ENCODE assay signal across 19 cellular contexts in genomic region chr2:208545398-208546042, GRCh38.
A peak's percentile ranks its signal among the peaks of the same experiment; 100 is the strongest.
DNase-seq lines count a peak whose midpoint lies in the region; ATAC-seq, FAIRE-seq and TF ChIP-seq lines count a peak whose summit lies in the region.
"Had no signal": no experiment of that assay in that cellular context is flagged by ENCODE, and none has a peak within 500 bp of the region (broad histone marks: within the 10 kb centered on the region; RNA-seq: fewer than 3 reads in every experiment).

No MANE protein-coding gene starts in this region.

- no peak overlapping the region for H3K27ac ChIP-seq in GM23338 (ENCODE audit: low read depth)
- no peak overlapping the region for H3K27ac ChIP-seq in CD8-positive, alpha-beta memory T cell (ENCODE audit: low read depth, low read length)
- H3K27ac ChIP-seq: neutrophil had no signal

- no peaks in the 10 kb centered on the region for H4K20me1 ChIP-seq in GM23338 (replicated peaks; ENCODE audit: insufficient read depth)

- no peaks in the 10 kb centered on the region for H3K9me3 Mint-ChIP-seq in GM23338
- H3K9me3 Mint-ChIP-seq in CD8-positive, alpha-beta memory T cell: peaks cover 0 to 1% (median 0%) of the 10 kb centered on the region in 5 donors
- H3K9me3 Mint-ChIP-seq: activated T-cell treated with anti-CD3 and anti-CD28 coated beads, Interleukin-2, amount 50 U/mL, for 4 hours had no signal

- no peaks in the 10 kb centered on the region for H3K27me3 ChIP-seq in GM23338 (ENCODE audit: insufficient read depth)
- H3K27me3 ChIP-seq in CD8-positive, alpha-beta memory T cell (ENCODE audit: insufficient read depth, low read length, poor library complexity, severe bottlenecking): no peaks in the 10 kb centered on the region
- H3K27me3 ChIP-seq: neutrophil had no signal

- POLR2A ChIA-PET in CD8-positive, alpha-beta memory T cell (lab: Charles Lee): no interaction called here

- FAIRE-seq in GM19239 (lab: Jason Lieb, UNC): no peak

- H3K4me2 ChIP-seq in GM23338: no peak overlapping the region

- no peak overlapping the region for H3K4me3 ChIP-seq in GM23338
- H3K4me3 ChIP-seq in CD8-positive, alpha-beta memory T cell (ENCODE audit: low read length): no peak overlapping the region

- no peaks in the 10 kb centered on the region for H3K27me3 Mint-ChIP-seq in GM23338 (ENCODE audit: insufficient read depth, low read depth, poor library complexity)
- no peaks in the 10 kb centered on the region for H3K27me3 Mint-ChIP-seq in CD8-positive, alpha-beta memory T cell
- H3K27me3 Mint-ChIP-seq: activated naive CD8-positive, alpha-beta T cell treated with anti-CD3 and anti-CD28 coated beads, Interleukin-2, amount 10 ng/mL, durations not matched to agents 7 days and 5 days had no signal

- TF ChIP-seq CTCF in GM23338 (conservative IDR thresholded peaks at IDR 0.05; ENCODE audit: low read depth in 2 of 2): no peak; a peak in 1 of 4 replicates

- no peaks in the 10 kb centered on the region for H3K4me1 ChIP-seq in GM23338 (ENCODE audit: insufficient read depth)
- H3K4me1 ChIP-seq in CD8-positive, alpha-beta memory T cell (ENCODE audit: insufficient read depth, low read length): no peaks in the 10 kb centered on the region

- H3K9me3 ChIP-seq in CD8-positive, alpha-beta memory T cell (ENCODE audit: low read length): no peaks in the 10 kb centered on the region
- H3K9me3 ChIP-seq: neutrophil had no signal

- no peak overlapping the region for H3K27ac Mint-ChIP-seq in GM23338
- H3K27ac Mint-ChIP-seq in CD8-positive, alpha-beta memory T cell: no peak overlapping the region
- H3K27ac Mint-ChIP-seq: activated naive CD8-positive, alpha-beta T cell treated with anti-CD3 and anti-CD28 coated beads, Interleukin-2, amount 10 ng/mL, durations not matched to agents 7 days and 5 days; memory B cell had no signal

- no peaks in the 10 kb centered on the region for H3F3A ChIP-seq in GM23338 (replicated peaks; ENCODE audit: low read depth)

- ATAC-seq in GM23338 (peak; percentile 74), HG03571 (IDR thresholded peaks at IDR 0.05; ENCODE audit: unreplicated experiment) (no peak)
- ATAC-seq: sciatic nerve had no signal

- DNase-seq in GM23338 (ENCODE audit: low spot score) (peak; percentile 32), NCI-H146 treated with DMSO at 0.1 percent for 48 hours (lab: John Stamatoyannopoulos, UW; ENCODE audit: unreplicated experiment) (peak; percentile 2), SHP77 treated with DMSO at 0.1 percent for 48 hours (lab: John Stamatoyannopoulos, UW) (peak; percentile 88), mucosa of gallbladder (ENCODE audit: low spot score) (peak; percentile 38), GM19239 (ENCODE audit: insufficient read length, low spot score) (no peak)
- DNase-seq in NK-92 treated with Interleukin-12 subunit alpha and Interleukin-12 subunit beta, amount 100 ng/mL, for 24 hours (lab: John Stamatoyannopoulos, UW): no peak
- no peak for DNase-seq in CD8-positive, alpha-beta memory T cell
- DNase-seq: activated naive CD8-positive, alpha-beta T cell treated with anti-CD3 and anti-CD28 coated beads, Interleukin-2, amount 10 ng/mL, durations not matched to agents 7 days and 5 days; activated T-cell treated with anti-CD3 and anti-CD28 coated beads, Interleukin-2, amount 50 U/mL, for 4 hours; DND-41; effector memory CD4-positive, alpha-beta T cell; GOT3; Right ventricle myocardium superior; T-helper 9 cell; trophoblast cell had no signal

- H3K9me2 ChIP-seq in GM23338 (ENCODE audit: insufficient read depth): peaks cover 7% of the 10 kb centered on the region; the same call in 1 of the 2 replicates

- no peaks in the 10 kb centered on the region for H3K79me2 ChIP-seq in GM23338 (replicated peaks; ENCODE audit: insufficient read depth)

- H3K36me3 Mint-ChIP-seq in GM23338 (ENCODE audit: low read depth): no peaks in the 10 kb centered on the region
- no peaks in the 10 kb centered on the region for H3K36me3 Mint-ChIP-seq in CD8-positive, alpha-beta memory T cell
- H3K36me3 Mint-ChIP-seq: activated naive CD8-positive, alpha-beta T cell treated with anti-CD3 and anti-CD28 coated beads, Interleukin-2, amount 10 ng/mL, durations not matched to agents 7 days and 5 days; memory B cell had no signal

- no peak overlapping the region for H3K4me3 Mint-ChIP-seq in GM23338
- no peak overlapping the region for H3K4me3 Mint-ChIP-seq in CD8-positive, alpha-beta memory T cell
- H3K4me3 Mint-ChIP-seq: activated naive CD8-positive, alpha-beta T cell treated with anti-CD3 and anti-CD28 coated beads, Interleukin-2, amount 10 ng/mL, durations not matched to agents 7 days and 5 days; activated T-cell treated with anti-CD3 and anti-CD28 coated beads, Interleukin-2, amount 50 U/mL, for 4 hours; memory B cell had no signal

- peaks cover 4% of the 10 kb centered on the region for H3K4me1 Mint-ChIP-seq in GM23338
- H3K4me1 Mint-ChIP-seq in CD8-positive, alpha-beta memory T cell: no peaks in the 10 kb centered on the region
- H3K4me1 Mint-ChIP-seq: activated naive CD8-positive, alpha-beta T cell treated with anti-CD3 and anti-CD28 coated beads, Interleukin-2, amount 10 ng/mL, durations not matched to agents 7 days and 5 days; memory B cell had no signal

- CTCF ChIA-PET in CD8-positive, alpha-beta memory T cell (lab: Charles Lee): no interaction called here

- H3K36me3 ChIP-seq in GM23338 (ENCODE audit: insufficient read depth): no peaks in the 10 kb centered on the region
- no peaks in the 10 kb centered on the region for H3K36me3 ChIP-seq in CD8-positive, alpha-beta memory T cell (ENCODE audit: insufficient read depth, low read length)
- H3K36me3 ChIP-seq: neutrophil had no signal

- H2AFZ ChIP-seq in GM23338: peak overlapping the region; percentile 48; the same call in 1 of the 2 replicates

TF ChIP-seq in GM23338, 12 proteins besides CTCF, POLR2A, EP300 and RAD21 (continues in another document):
- no peak for TF ChIP-seq POLR2AphosphoS5 (IDR thresholded peaks at IDR 0.05; ENCODE audit: low read depth)
- TF ChIP-seq CREB1 (CRISPR knock-in tag; IDR thresholded peaks at IDR 0.05; ENCODE audit: low read depth): no peak
- TF ChIP-seq STAT1 (IDR thresholded peaks at IDR 0.05; ENCODE audit: unreplicated experiment): no peak
- no peak for TF ChIP-seq ZNF114 (CRISPR knock-in tag; IDR thresholded peaks at IDR 0.05)
- no peak for TF ChIP-seq NANOG (IDR thresholded peaks at IDR 0.05; ENCODE audit: borderline replicate concordance)
- TF ChIP-seq ZNF462 (CRISPR knock-in tag; IDR thresholded peaks at IDR 0.05): no peak

Comparison
In these comparisons a context has a peak if more than half of its experiments do, and no peak if none do; other contexts are left out.
1. DNase-seq: peak in GM23338 (single experiment), NCI-H146 treated with DMSO at 0.1 percent for 48 hours (single experiment), SHP77 treated with DMSO at 0.1 percent for 48 hours (single experiment) and mucosa of gallbladder (single experiment); none in NK-92 treated with Interleukin-12 subunit alpha and Interleukin-12 subunit beta, amount 100 ng/mL, for 24 hours (single experiment), GM19239 (single experiment) and CD8-positive, alpha-beta memory T cell (0 of 5).